ENCODE assay signal across 1 cellular context in the genomic region with DNA sequence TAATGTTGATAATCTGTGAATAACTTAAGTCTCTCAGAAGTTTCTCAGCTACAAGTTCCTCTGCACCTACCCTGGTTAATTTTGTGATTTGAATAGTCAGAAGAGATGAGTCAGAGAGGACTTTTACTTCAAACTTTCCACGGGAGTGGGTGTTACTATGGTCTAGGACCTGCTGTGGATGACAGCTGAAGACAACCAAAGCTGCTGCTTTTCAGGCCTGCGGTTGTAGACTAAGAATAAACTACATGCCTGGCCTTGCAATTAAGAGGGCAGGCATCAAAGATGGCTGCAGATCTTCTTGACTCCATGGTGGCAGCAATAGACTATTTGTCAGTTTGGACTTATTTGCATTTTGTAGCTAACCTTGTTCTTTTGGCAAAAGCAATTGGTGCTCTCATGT.
TF ChIP-seq lines count a peak whose summit lies in the region.

No MANE protein-coding gene starts in this region.

TF ChIP-seq in GM12878, 131 proteins besides CTCF, POLR2A, EP300 and RAD21 (continued from another document and continues in another):
- TF ChIP-seq, protein P1, sequence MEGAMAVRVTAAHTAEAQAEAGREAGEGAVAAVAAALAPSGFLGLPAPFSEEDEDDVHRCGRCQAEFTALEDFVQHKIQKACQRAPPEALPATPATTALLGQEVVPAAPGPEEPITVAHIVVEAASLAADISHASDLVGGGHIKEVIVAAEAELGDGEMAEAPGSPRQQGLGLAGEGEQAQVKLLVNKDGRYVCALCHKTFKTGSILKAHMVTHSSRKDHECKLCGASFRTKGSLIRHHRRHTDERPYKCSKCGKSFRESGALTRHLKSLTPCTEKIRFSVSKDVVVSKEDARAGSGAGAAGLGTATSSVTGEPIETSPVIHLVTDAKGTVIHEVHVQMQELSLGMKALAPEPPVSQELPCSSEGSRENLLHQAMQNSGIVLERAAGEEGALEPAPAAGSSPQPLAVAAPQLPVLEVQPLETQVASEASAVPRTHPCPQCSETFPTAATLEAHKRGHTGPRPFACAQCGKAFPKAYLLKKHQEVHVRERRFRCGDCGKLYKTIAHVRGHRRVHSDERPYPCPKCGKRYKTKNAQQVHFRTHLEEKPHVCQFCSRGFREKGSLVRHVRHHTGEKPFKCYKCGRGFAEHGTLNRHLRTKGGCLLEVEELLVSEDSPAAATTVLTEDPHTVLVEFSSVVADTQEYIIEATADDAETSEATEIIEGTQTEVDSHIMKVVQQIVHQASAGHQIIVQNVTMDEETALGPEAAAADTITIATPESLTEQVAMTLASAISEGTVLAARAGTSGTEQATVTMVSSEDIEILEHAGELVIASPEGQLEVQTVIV (IDR thresholded peaks at IDR 0.05; ENCODE audit: borderline replicate concordance, partially characterized antibody) = no peak
- TF ChIP-seq NBN (IDR thresholded peaks at IDR 0.05) = 0 out of 2 replicates have a peak, but pooled peaks have one; percentile 27
- no peak for TF ChIP-seq CREB1 (IDR thresholded peaks at IDR 0.05; ENCODE audit: low read depth)
- TF ChIP-seq ETV6 (conservative IDR thresholded peaks at IDR 0.05 in 1 of 2, IDR thresholded peaks at IDR 0.05 in 1 of 2; ENCODE audit: borderline replicate concordance in 1 of 2, low read depth in 1 of 2) = no peak
- TF ChIP-seq DPF2 (IDR thresholded peaks at IDR 0.05) = 0 out of 2 replicates have a peak, but pooled peaks have one; percentile 50
- TF ChIP-seq ATF7 (IDR thresholded peaks at IDR 0.05; ENCODE audit: low read depth) = peak; percentile 62
- peak; percentile 61; the same call in 1 of the 2 replicates for TF ChIP-seq FOXM1 (IDR thresholded peaks at IDR 0.05; ENCODE audit: low read depth, low read length)
- TF ChIP-seq EGR1 (IDR thresholded peaks at IDR 0.05; ENCODE audit: borderline replicate concordance in 1 of 2, low read depth in 2 of 2, low read length in 2 of 2) = 0 out of 3 replicates have a peak, but pooled peaks of 1 of the 2 experiments have one; percentile 8
- TF ChIP-seq SREBF1 (IDR thresholded peaks at IDR 0.05; ENCODE audit: low read length) = no peak
- TF ChIP-seq PAX5 (IDR thresholded peaks at IDR 0.05; ENCODE audit: borderline replicate concordance, low read depth, low read length) = no peak
- TF ChIP-seq BCL11A (IDR thresholded peaks at IDR 0.05; ENCODE audit: low read depth, low read length) = peak; percentile 72
- TF ChIP-seq KAT2A (conservative IDR thresholded peaks at IDR 0.05; ENCODE audit: control insufficient read depth, low read depth, low read length) = no peak
- no peak for TF ChIP-seq POLR2AphosphoS2 (IDR thresholded peaks at IDR 0.05; ENCODE audit: low read depth, low read length)
- TF ChIP-seq CREM (IDR thresholded peaks at IDR 0.05; ENCODE audit: low read depth) = peak; percentile 69; the same call in 1 of the 2 replicates
- no peak for TF ChIP-seq MXI1 (IDR thresholded peaks at IDR 0.05; ENCODE audit: low read depth, low read length)
- TF ChIP-seq ZNF207 (IDR thresholded peaks at IDR 0.05; ENCODE audit: borderline replicate concordance) = no peak
- peak; percentile 74 for TF ChIP-seq MTA2 (IDR thresholded peaks at IDR 0.05; ENCODE audit: low read depth)
- TF ChIP-seq BACH1 (IDR thresholded peaks at IDR 0.05; ENCODE audit: borderline replicate concordance) = peak; percentile 44; the same call in 1 of the 2 replicates
- TF ChIP-seq MYC (IDR thresholded peaks at IDR 0.05; ENCODE audit: insufficient read depth, insufficient read length, insufficient replicate concordance, low read length, severe bottlenecking) = no peak
- no peak for TF ChIP-seq CEBPB (IDR thresholded peaks at IDR 0.05; ENCODE audit: borderline replicate concordance in 1 of 2, low read depth in 2 of 2, low read length in 2 of 2)
- peak; percentile 90 for TF ChIP-seq YY1 (IDR thresholded peaks at IDR 0.05; ENCODE audit: low read depth, low read length)
- TF ChIP-seq CHD2 (IDR thresholded peaks at IDR 0.05; ENCODE audit: borderline replicate concordance, low read depth, low read length) = no peak
- TF ChIP-seq RBBP5 (conservative IDR thresholded peaks at IDR 0.05) = no peak
- TF ChIP-seq TBL1XR1 (IDR thresholded peaks at IDR 0.05; ENCODE audit: low read depth, low read length) = no peak
- peak; percentile 93 for TF ChIP-seq RUNX3 (IDR thresholded peaks at IDR 0.05; ENCODE audit: low read length)
- TF ChIP-seq BRCA1 (IDR thresholded peaks at IDR 0.05; ENCODE audit: low read depth, low read length) = no peak
- peak; percentile 71 for TF ChIP-seq NFIC (IDR thresholded peaks at IDR 0.05; ENCODE audit: low read depth, low read length)
- no peak for TF ChIP-seq HDAC2 (IDR thresholded peaks at IDR 0.05)
- no peak for TF ChIP-seq SREBF2 (IDR thresholded peaks at IDR 0.05; ENCODE audit: low read length)
- TF ChIP-seq, protein P2, sequence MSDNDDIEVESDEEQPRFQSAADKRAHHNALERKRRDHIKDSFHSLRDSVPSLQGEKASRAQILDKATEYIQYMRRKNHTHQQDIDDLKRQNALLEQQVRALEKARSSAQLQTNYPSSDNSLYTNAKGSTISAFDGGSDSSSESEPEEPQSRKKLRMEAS (IDR thresholded peaks at IDR 0.05; ENCODE audit: low read depth, low read length) = no peak
- TF ChIP-seq, protein P3, sequence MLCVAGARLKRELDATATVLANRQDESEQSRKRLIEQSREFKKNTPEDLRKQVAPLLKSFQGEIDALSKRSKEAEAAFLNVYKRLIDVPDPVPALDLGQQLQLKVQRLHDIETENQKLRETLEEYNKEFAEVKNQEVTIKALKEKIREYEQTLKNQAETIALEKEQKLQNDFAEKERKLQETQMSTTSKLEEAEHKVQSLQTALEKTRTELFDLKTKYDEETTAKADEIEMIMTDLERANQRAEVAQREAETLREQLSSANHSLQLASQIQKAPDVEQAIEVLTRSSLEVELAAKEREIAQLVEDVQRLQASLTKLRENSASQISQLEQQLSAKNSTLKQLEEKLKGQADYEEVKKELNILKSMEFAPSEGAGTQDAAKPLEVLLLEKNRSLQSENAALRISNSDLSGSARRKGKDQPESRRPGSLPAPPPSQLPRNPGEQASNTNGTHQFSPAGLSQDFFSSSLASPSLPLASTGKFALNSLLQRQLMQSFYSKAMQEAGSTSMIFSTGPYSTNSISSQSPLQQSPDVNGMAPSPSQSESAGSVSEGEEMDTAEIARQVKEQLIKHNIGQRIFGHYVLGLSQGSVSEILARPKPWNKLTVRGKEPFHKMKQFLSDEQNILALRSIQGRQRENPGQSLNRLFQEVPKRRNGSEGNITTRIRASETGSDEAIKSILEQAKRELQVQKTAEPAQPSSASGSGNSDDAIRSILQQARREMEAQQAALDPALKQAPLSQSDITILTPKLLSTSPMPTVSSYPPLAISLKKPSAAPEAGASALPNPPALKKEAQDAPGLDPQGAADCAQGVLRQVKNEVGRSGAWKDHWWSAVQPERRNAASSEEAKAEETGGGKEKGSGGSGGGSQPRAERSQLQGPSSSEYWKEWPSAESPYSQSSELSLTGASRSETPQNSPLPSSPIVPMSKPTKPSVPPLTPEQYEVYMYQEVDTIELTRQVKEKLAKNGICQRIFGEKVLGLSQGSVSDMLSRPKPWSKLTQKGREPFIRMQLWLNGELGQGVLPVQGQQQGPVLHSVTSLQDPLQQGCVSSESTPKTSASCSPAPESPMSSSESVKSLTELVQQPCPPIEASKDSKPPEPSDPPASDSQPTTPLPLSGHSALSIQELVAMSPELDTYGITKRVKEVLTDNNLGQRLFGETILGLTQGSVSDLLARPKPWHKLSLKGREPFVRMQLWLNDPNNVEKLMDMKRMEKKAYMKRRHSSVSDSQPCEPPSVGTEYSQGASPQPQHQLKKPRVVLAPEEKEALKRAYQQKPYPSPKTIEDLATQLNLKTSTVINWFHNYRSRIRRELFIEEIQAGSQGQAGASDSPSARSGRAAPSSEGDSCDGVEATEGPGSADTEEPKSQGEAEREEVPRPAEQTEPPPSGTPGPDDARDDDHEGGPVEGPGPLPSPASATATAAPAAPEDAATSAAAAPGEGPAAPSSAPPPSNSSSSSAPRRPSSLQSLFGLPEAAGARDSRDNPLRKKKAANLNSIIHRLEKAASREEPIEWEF (IDR thresholded peaks at IDR 0.05; ENCODE audit: insufficient replicate concordance, low read depth, low read length) = no peak
- TF ChIP-seq, protein P4, sequence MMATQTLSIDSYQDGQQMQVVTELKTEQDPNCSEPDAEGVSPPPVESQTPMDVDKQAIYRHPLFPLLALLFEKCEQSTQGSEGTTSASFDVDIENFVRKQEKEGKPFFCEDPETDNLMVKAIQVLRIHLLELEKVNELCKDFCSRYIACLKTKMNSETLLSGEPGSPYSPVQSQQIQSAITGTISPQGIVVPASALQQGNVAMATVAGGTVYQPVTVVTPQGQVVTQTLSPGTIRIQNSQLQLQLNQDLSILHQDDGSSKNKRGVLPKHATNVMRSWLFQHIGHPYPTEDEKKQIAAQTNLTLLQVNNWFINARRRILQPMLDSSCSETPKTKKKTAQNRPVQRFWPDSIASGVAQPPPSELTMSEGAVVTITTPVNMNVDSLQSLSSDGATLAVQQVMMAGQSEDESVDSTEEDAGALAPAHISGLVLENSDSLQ (IDR thresholded peaks at IDR 0.05) = 0 out of 2 replicates have a peak, but pooled peaks have one; percentile 25
- peak; percentile 51 for TF ChIP-seq MEF2B (IDR thresholded peaks at IDR 0.05; ENCODE audit: partially characterized antibody, poor library complexity, severe bottlenecking)
- TF ChIP-seq PML (IDR thresholded peaks at IDR 0.05; ENCODE audit: low read length) = peak; percentile 31; the same call in 1 of the 2 replicates
- TF ChIP-seq STAT3 (IDR thresholded peaks at IDR 0.05; ENCODE audit: low read depth, low read length) = no peak
- TF ChIP-seq HDAC6 (IDR thresholded peaks at IDR 0.05; ENCODE audit: unreplicated experiment) = no peak
- peak; percentile 35; the same call in 1 of the 2 replicates for TF ChIP-seq NR2F1 (conservative IDR thresholded peaks at IDR 0.05)
- TF ChIP-seq, protein P5, sequence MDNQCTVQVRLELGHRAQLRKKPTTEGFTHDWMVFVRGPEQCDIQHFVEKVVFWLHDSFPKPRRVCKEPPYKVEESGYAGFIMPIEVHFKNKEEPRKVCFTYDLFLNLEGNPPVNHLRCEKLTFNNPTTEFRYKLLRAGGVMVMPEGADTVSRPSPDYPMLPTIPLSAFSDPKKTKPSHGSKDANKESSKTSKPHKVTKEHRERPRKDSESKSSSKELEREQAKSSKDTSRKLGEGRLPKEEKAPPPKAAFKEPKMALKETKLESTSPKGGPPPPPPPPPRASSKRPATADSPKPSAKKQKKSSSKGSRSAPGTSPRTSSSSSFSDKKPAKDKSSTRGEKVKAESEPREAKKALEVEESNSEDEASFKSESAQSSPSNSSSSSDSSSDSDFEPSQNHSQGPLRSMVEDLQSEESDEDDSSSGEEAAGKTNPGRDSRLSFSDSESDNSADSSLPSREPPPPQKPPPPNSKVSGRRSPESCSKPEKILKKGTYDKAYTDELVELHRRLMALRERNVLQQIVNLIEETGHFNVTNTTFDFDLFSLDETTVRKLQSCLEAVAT (IDR thresholded peaks at IDR 0.05) = no peak
- TF ChIP-seq MEF2A (IDR thresholded peaks at IDR 0.05; ENCODE audit: insufficient read depth, low read depth, low read length) = peak; percentile 83; the same call in 1 of the 2 replicates
- peak; percentile 29; the same call in 1 of the 2 replicates for TF ChIP-seq IKZF1 (conservative IDR thresholded peaks at IDR 0.05)
- TF ChIP-seq POU2F2 (IDR thresholded peaks at IDR 0.05; ENCODE audit: borderline replicate concordance, low read depth, low read length) = peak; percentile 69; the same call in 2 of the 3 replicates
- no peak for TF ChIP-seq SIN3A (IDR thresholded peaks at IDR 0.05; ENCODE audit: low read depth, low read length)
- TF ChIP-seq, protein P6, sequence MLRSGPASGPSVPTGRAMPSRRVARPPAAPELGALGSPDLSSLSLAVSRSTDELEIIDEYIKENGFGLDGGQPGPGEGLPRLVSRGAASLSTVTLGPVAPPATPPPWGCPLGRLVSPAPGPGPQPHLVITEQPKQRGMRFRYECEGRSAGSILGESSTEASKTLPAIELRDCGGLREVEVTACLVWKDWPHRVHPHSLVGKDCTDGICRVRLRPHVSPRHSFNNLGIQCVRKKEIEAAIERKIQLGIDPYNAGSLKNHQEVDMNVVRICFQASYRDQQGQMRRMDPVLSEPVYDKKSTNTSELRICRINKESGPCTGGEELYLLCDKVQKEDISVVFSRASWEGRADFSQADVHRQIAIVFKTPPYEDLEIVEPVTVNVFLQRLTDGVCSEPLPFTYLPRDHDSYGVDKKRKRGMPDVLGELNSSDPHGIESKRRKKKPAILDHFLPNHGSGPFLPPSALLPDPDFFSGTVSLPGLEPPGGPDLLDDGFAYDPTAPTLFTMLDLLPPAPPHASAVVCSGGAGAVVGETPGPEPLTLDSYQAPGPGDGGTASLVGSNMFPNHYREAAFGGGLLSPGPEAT (IDR thresholded peaks at IDR 0.05; ENCODE audit: low read depth) = 0 out of 2 replicates have a peak, but pooled peaks have one; percentile 29
- TF ChIP-seq RELA (IDR thresholded peaks at IDR 0.05; ENCODE audit: borderline replicate concordance, partially characterized antibody) = no peak
- TF ChIP-seq BHLHE40 (IDR thresholded peaks at IDR 0.05; ENCODE audit: borderline replicate concordance in 1 of 2, low read depth in 2 of 2, low read length in 1 of 2) = peak in 1 of 2 experiments; percentile 51; a peak in 1 of 4 replicates
- TF ChIP-seq, protein P7, sequence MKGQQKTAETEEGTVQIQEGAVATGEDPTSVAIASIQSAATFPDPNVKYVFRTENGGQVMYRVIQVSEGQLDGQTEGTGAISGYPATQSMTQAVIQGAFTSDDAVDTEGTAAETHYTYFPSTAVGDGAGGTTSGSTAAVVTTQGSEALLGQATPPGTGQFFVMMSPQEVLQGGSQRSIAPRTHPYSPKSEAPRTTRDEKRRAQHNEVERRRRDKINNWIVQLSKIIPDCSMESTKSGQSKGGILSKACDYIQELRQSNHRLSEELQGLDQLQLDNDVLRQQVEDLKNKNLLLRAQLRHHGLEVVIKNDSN (IDR thresholded peaks at IDR 0.05; ENCODE audit: borderline replicate concordance, extremely low read length, insufficient read depth, low read depth, low read length) = no peak
- no peak for TF ChIP-seq RCOR1 (conservative IDR thresholded peaks at IDR 0.05; ENCODE audit: low read depth, low read length)
- TF ChIP-seq NRF1 (conservative IDR thresholded peaks at IDR 0.05; ENCODE audit: low read depth, low read length) = no peak
- peak; percentile 38 to 41; a peak in 2 of 4 replicates for TF ChIP-seq IKZF2 (IDR thresholded peaks at IDR 0.05)
- TF ChIP-seq, protein P8, sequence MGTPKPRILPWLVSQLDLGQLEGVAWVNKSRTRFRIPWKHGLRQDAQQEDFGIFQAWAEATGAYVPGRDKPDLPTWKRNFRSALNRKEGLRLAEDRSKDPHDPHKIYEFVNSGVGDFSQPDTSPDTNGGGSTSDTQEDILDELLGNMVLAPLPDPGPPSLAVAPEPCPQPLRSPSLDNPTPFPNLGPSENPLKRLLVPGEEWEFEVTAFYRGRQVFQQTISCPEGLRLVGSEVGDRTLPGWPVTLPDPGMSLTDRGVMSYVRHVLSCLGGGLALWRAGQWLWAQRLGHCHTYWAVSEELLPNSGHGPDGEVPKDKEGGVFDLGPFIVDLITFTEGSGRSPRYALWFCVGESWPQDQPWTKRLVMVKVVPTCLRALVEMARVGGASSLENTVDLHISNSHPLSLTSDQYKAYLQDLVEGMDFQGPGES (IDR thresholded peaks at IDR 0.05) = no peak
- peak; percentile 83 for TF ChIP-seq TCF12 (IDR thresholded peaks at IDR 0.05; ENCODE audit: low read depth, low read length)
- no peak for TF ChIP-seq SP1 (IDR thresholded peaks at IDR 0.05; ENCODE audit: low read depth, low read length)
- TF ChIP-seq ASH2L (IDR thresholded peaks at IDR 0.05; ENCODE audit: borderline replicate concordance, low read depth) = no peak
